13 cellular contexts compared by ENCODE assay signal in genomic region chr16:65297453-65297852, GRCh38.
"Had no signal": no experiment of that assay in that cellular context is flagged by ENCODE, and none has a peak within 500 bp of the region (broad histone marks: within the 10 kb centered on the region; RNA-seq: fewer than 3 reads in every experiment).

No MANE protein-coding gene starts in this region.

- H3K9me3 ChIP-seq: esophagus squamous epithelium, right lobe of liver, tibial nerve had no signal

- H3K27me3 Mint-ChIP-seq: progenitor cell of endocrine pancreas had no signal

- DNase-seq: activated CD4-positive, alpha-beta T cell treated with anti-CD3 and anti-CD28 coated beads, Interleukin-2, amount 50 U/mL, for 1 hour; esophagus squamous epithelium; immature natural killer cell; left cardiac atrium; occipital lobe; right lobe of liver had no signal

- H3K27ac Mint-ChIP-seq: activated T-helper 1 cell treated with anti-CD3 and anti-CD28 coated beads, Interleukin-12 subunit alpha, Interleukin-12 subunit beta, Interleukin-2, Interleukin-4 antibody, amounts not matched to agents 30 ng/mL and 10 ng/mL and 1 ng/mL, durations not matched to agents 14 hours and 24 hours and 36 hours; immature natural killer cell; progenitor cell of endocrine pancreas; stimulated activated effector memory CD8-positive, alpha-beta T cell treated with anti-CD3 and anti-CD28 coated beads, Interleukin-12 subunit alpha, Interleukin-12 subunit beta, amount 100 ng/mL, for 72 hours; T-helper 2 cell treated with Interferon-gamma antibody and Interleukin-4, amounts not matched to agents 5 μg/mL and 100 μg/mL, for 36 hours had no signal

- H3K36me3 ChIP-seq: esophagus squamous epithelium, right lobe of liver, tibial nerve had no signal

- H3K4me1 Mint-ChIP-seq: immature natural killer cell; stimulated activated effector memory CD8-positive, alpha-beta T cell treated with anti-CD3 and anti-CD28 coated beads, Interleukin-12 subunit alpha, Interleukin-12 subunit beta, amount 100 ng/mL, for 72 hours had no signal

- H3K4me1 ChIP-seq: esophagus squamous epithelium, right lobe of liver had no signal

- H3K9me3 Mint-ChIP-seq: activated T-helper 1 cell treated with anti-CD3 and anti-CD28 coated beads, Interleukin-12 subunit alpha, Interleukin-12 subunit beta, Interleukin-2, Interleukin-4 antibody, amounts not matched to agents 30 ng/mL and 10 ng/mL and 1 ng/mL, durations not matched to agents 14 hours and 24 hours and 36 hours; nephron had no signal

- H3K36me3 Mint-ChIP-seq: immature natural killer cell; stimulated activated effector memory CD8-positive, alpha-beta T cell treated with anti-CD3 and anti-CD28 coated beads, Interleukin-12 subunit alpha, Interleukin-12 subunit beta, amount 100 ng/mL, for 72 hours had no signal

- H3K27ac ChIP-seq: esophagus squamous epithelium, right lobe of liver had no signal

- FAIRE-seq: endometrium had no signal

- H3K4me3 Mint-ChIP-seq: activated T-helper 1 cell treated with anti-CD3 and anti-CD28 coated beads, Interleukin-12 subunit alpha, Interleukin-12 subunit beta, Interleukin-2, Interleukin-4 antibody, amounts not matched to agents 30 ng/mL and 10 ng/mL and 1 ng/mL, durations not matched to agents 14 hours and 24 hours and 36 hours; immature natural killer cell; nephron; stimulated activated effector memory CD8-positive, alpha-beta T cell treated with anti-CD3 and anti-CD28 coated beads, Interleukin-12 subunit alpha, Interleukin-12 subunit beta, amount 100 ng/mL, for 72 hours; T-helper 2 cell treated with Interferon-gamma antibody and Interleukin-4, amounts not matched to agents 5 μg/mL and 100 μg/mL, for 36 hours had no signal

- H3K4me3 ChIP-seq: esophagus squamous epithelium, right lobe of liver, tibial nerve had no signal

- ATAC-seq: right lobe of liver; stimulated activated effector memory CD8-positive, alpha-beta T cell treated with anti-CD3 and anti-CD28 coated beads, Interleukin-12 subunit alpha, Interleukin-12 subunit beta, amount 100 ng/mL, for 72 hours had no signal

- H3K27me3 ChIP-seq: esophagus squamous epithelium, right lobe of liver, tibial nerve had no signal
